Comparison of ENCODE assay signal across 14 cellular contexts in genomic region chr12:57735198-57735855, GRCh38. TPM values are rescaled to one million over a fixed set of nuclear protein-coding genes. Genes with fewer than 3 reads are reported as not detected.
DNase-seq lines count a peak whose midpoint lies in the region; ATAC-seq and TF ChIP-seq lines count a peak whose summit lies in the region.
"Had no signal": no experiment of that assay in that cellular context is flagged by ENCODE, and none has a peak within 500 bp of the region (broad histone marks: within the 10 kb centered on the region; RNA-seq: fewer than 3 reads in every experiment).

No MANE protein-coding gene starts in this region.

- H2AK5ac ChIP-seq in mesendoderm (ENCODE audit: low read length) = no peak overlapping the region

- no peaks in the 10 kb centered on the region for H3K9me3 ChIP-seq in DND-41 (ENCODE audit: insufficient read depth, low read length, severe bottlenecking)
- H3K9me3 ChIP-seq: spleen had no signal

- no peak overlapping the region for H4K8ac ChIP-seq in mesendoderm (ENCODE audit: low read depth, low read length)

- H2AFZ ChIP-seq in DND-41 (ENCODE audit: low read depth, low read length) = no peak overlapping the region

- no peaks in the 10 kb centered on the region for H3K79me1 ChIP-seq in mesendoderm (ENCODE audit: low read length)

- POLR2A ChIA-PET in WTC11 (lab: Charles Lee) = interaction anchor here (0.7 to 2.2 kb wide), 5 partner anchors 9 to 152 kb away, joined by 3 to 12 read pairs (median 3); partner anchors contain the start of gene TSPAN31

- H3K36me3 ChIP-seq in DND-41 (ENCODE audit: insufficient read depth, low read length) = peaks cover 55% of the 10 kb centered on the region
- H3K36me3 ChIP-seq in mesendoderm (ENCODE audit: control insufficient read depth, insufficient read depth, low read length) = no peaks in the 10 kb centered on the region

- TF ChIP-seq CTCF in DND-41 (IDR thresholded peaks at IDR 0.05; ENCODE audit: borderline replicate concordance, extremely low read depth, low read length, poor library complexity, severe bottlenecking) (no peak), WTC11 (IDR thresholded peaks at IDR 0.05) (no peak)

- CTCF ChIA-PET in WTC11 (lab: Charles Lee) = interaction anchor here (0.7 to 6.6 kb wide), 23 partner anchors 10 to 276 kb away, joined by 3 to 146 read pairs (median 5); partner anchors contain the start of genes ARHGEF25, B4GALNT1, CYP27B1 and DCTN2

- H3K4me1 ChIP-seq in DND-41 (ENCODE audit: insufficient read depth, low read length) (peaks cover 15% of the 10 kb centered on the region), mesendoderm (ENCODE audit: control insufficient read depth, low read depth, low read length) (peaks cover 2% of the 10 kb centered on the region)

- H3K4me3 ChIP-seq in DND-41 (ENCODE audit: low read depth in 1 of 2, low read length in 2 of 2) (no peak overlapping the region), mesendoderm (ENCODE audit: low read length) (no peak overlapping the region)

- no peak overlapping the region for H3K23ac ChIP-seq in mesendoderm (ENCODE audit: low read length)

- H4K5ac ChIP-seq in mesendoderm (ENCODE audit: low read length) = no peak overlapping the region

- 0 out of 3 replicates have a peak, but pooled peaks have one; percentile 5 for ATAC-seq in DND-41 (ENCODE audit: insufficient read depth, low read depth)
- ATAC-seq in WTC11 = no peak
- ATAC-seq: activated naive CD8-positive, alpha-beta T cell treated with anti-CD3 and anti-CD28 coated beads, Interleukin-2, amount 50 U/mL, for 24 hours; stimulated activated memory B cell treated with anti-CD40 and anti-IgM and Interleukin-4, amounts not matched to agents 10 μg/mL and 1 μg/mL and 100 μg/mL, for 72 hours had no signal

- no peaks in the 10 kb centered on the region for H3K9me3 Mint-ChIP-seq in WTC11
- H3K9me3 Mint-ChIP-seq: activated naive CD8-positive, alpha-beta T cell treated with anti-CD3 and anti-CD28 coated beads, Interleukin-2, amount 50 U/mL, for 24 hours; stimulated activated memory B cell treated with anti-CD40 and anti-IgM and Interleukin-4, amounts not matched to agents 10 μg/mL and 1 μg/mL and 100 μg/mL, for 72 hours had no signal

- H3K27me3 ChIP-seq in DND-41 (ENCODE audit: insufficient read depth, low read length, poor library complexity) (no peaks in the 10 kb centered on the region), mesendoderm (ENCODE audit: insufficient read depth, low read length, poor library complexity) (peaks cover 63% of the 10 kb centered on the region)

- no peak overlapping the region for H3K4ac ChIP-seq in mesendoderm (ENCODE audit: low read depth, low read length)

- DNase-seq in NCI-H1105 (lab: John Stamatoyannopoulos, UW) (peak; percentile 14), NCI-H1105 treated with DMSO at 0.1 percent for 48 hours (lab: John Stamatoyannopoulos, UW) (no peak), DND-41 (no peak), WTC11 (ENCODE audit: low spot score) (no peak), mesendoderm (peak; percentile 56), EL (no peak), SIG-M5 (lab: John Stamatoyannopoulos, UW) (no peak), retina (no peak)
- DNase-seq: activated CD4-positive, alpha-beta T cell treated with anti-CD3 and anti-CD28 coated beads for 1 hour; activated naive CD8-positive, alpha-beta T cell treated with anti-CD3 and anti-CD28 coated beads, Interleukin-2, amount 50 U/mL, for 24 hours; OCI-M1; spleen had no signal

- no peaks in the 10 kb centered on the region for H3K36me3 Mint-ChIP-seq in WTC11

- peaks cover 25% of the 10 kb centered on the region for H3K4me1 Mint-ChIP-seq in WTC11

- H4K20me1 ChIP-seq in DND-41 (ENCODE audit: insufficient read depth, low read length) = peaks cover 15% of the 10 kb centered on the region

- H2BK120ac ChIP-seq in mesendoderm (ENCODE audit: low read depth, low read length) = no peak overlapping the region

- H3K27me3 Mint-ChIP-seq in WTC11 (ENCODE audit: low read depth) = peaks cover 95% of the 10 kb centered on the region
- H3K27me3 Mint-ChIP-seq: activated naive CD8-positive, alpha-beta T cell treated with anti-CD3 and anti-CD28 coated beads, Interleukin-2, amount 50 U/mL, for 24 hours; stimulated activated memory B cell treated with anti-CD40 and anti-IgM and Interleukin-4, amounts not matched to agents 10 μg/mL and 1 μg/mL and 100 μg/mL, for 72 hours had no signal

- H3K4me3 Mint-ChIP-seq in WTC11 = peak overlapping the region; percentile 75
- H3K4me3 Mint-ChIP-seq: activated naive CD8-positive, alpha-beta T cell treated with anti-CD3 and anti-CD28 coated beads, Interleukin-2, amount 50 U/mL, for 24 hours; stimulated activated memory B cell treated with anti-CD40 and anti-IgM and Interleukin-4, amounts not matched to agents 10 μg/mL and 1 μg/mL and 100 μg/mL, for 72 hours had no signal

- H3K79me2 ChIP-seq in DND-41 (ENCODE audit: insufficient read depth, low read length) = peaks cover 16% of the 10 kb centered on the region
- no peaks in the 10 kb centered on the region for H3K79me2 ChIP-seq in mesendoderm (ENCODE audit: control insufficient read depth, insufficient read depth, low read length)

- WGBS in mesendoderm (ENCODE audit: extremely low coverage, insufficient coverage, low lambda C conversion rate) = no CpG with 5 or more reads among the region's 8 CpGs

- no peak overlapping the region for H3K27ac ChIP-seq in DND-41 (ENCODE audit: low read length)
- no peak overlapping the region for H3K27ac ChIP-seq in mesendoderm (ENCODE audit: low read depth, low read length)
- H3K27ac ChIP-seq: KMS-11, spleen had no signal

- no peak overlapping the region for H3K27ac Mint-ChIP-seq in WTC11
- H3K27ac Mint-ChIP-seq: activated naive CD8-positive, alpha-beta T cell treated with anti-CD3 and anti-CD28 coated beads, Interleukin-2, amount 50 U/mL, for 24 hours; stimulated activated memory B cell treated with anti-CD40 and anti-IgM and Interleukin-4, amounts not matched to agents 10 μg/mL and 1 μg/mL and 100 μg/mL, for 72 hours had no signal

- H3K18ac ChIP-seq in mesendoderm (ENCODE audit: low read length) = no peak overlapping the region

- no peak overlapping the region for H2BK15ac ChIP-seq in mesendoderm (replicated peaks; ENCODE audit: low read depth)

- no peak overlapping the region for H3K9ac ChIP-seq in DND-41 (ENCODE audit: low read depth, low read length)
- H3K9ac ChIP-seq in mesendoderm (ENCODE audit: low read length) = no peak overlapping the region
- H3K9ac ChIP-seq: KMS-11 had no signal

- no peak overlapping the region for H3K56ac ChIP-seq in mesendoderm (ENCODE audit: low read length)

- H3K4me2 ChIP-seq in DND-41 (ENCODE audit: insufficient read depth, low read length) (no peak overlapping the region), mesendoderm (ENCODE audit: low read length) (no peak overlapping the region)
- H3K4me2 ChIP-seq: KMS-11 had no signal

- H2BK5ac ChIP-seq in mesendoderm (ENCODE audit: low read length) = no peak overlapping the region

TF ChIP-seq in WTC11, 78 proteins besides CTCF, POLR2A, EP300 and RAD21:
- TF ChIP-seq ZNF281 (CRISPR knock-in tag; IDR thresholded peaks at IDR 0.05) = no peak
- TF ChIP-seq FOXJ3 (CRISPR knock-in tag; IDR thresholded peaks at IDR 0.05; ENCODE audit: borderline replicate concordance) = no peak
- no peak for TF ChIP-seq MXD4 (CRISPR knock-in tag; IDR thresholded peaks at IDR 0.05; ENCODE audit: borderline replicate concordance)
- TF ChIP-seq, protein P1, sequence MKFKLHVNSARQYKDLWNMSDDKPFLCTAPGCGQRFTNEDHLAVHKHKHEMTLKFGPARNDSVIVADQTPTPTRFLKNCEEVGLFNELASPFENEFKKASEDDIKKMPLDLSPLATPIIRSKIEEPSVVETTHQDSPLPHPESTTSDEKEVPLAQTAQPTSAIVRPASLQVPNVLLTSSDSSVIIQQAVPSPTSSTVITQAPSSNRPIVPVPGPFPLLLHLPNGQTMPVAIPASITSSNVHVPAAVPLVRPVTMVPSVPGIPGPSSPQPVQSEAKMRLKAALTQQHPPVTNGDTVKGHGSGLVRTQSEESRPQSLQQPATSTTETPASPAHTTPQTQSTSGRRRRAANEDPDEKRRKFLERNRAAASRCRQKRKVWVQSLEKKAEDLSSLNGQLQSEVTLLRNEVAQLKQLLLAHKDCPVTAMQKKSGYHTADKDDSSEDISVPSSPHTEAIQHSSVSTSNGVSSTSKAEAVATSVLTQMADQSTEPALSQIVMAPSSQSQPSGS (CRISPR knock-in tag; IDR thresholded peaks at IDR 0.05; ENCODE audit: borderline replicate concordance, low read depth) = no peak
TF ChIP-seq in WTC11: peak in this region for 0.

RNA-seq across cellular contexts. Expression of gene AGAP2, which starts 3.2 kb away (rescaled TPM):
- total RNA-seq in WTC11 (2021) = 2.0 to 2.7 TPM (median 2.3 TPM) in 3 replicates
- polyA plus RNA-seq in mesendoderm (2013, experiment 1 of 2) = 0.60 TPM
- 0.39 TPM for polyA plus RNA-seq in mesendoderm (2013, experiment 2 of 2)

RNA-seq across cellular contexts. Expression of gene TSPAN31, which starts 9.5 kb away (rescaled TPM):
- 9.9 to 18.6 TPM (median 18.4 TPM) in 3 replicates for total RNA-seq in WTC11 (2021)
- polyA plus RNA-seq in mesendoderm (2013, experiment 1 of 2) = 5.8 TPM
- 6.5 TPM for polyA plus RNA-seq in mesendoderm (2013, experiment 2 of 2)

RNA-seq across cellular contexts. Expression of gene CDK4, which starts 16.8 kb away (rescaled TPM):
- 125 to 152 TPM (median 145 TPM) in 3 replicates for total RNA-seq in WTC11 (2021)
- 159 TPM for polyA plus RNA-seq in mesendoderm (2013, experiment 1 of 2)
- polyA plus RNA-seq in mesendoderm (2013, experiment 2 of 2) = 158 TPM

RNA-seq across cellular contexts. Expression of gene MARCHF9, which starts 19.6 kb away (rescaled TPM):
- 6.2 to 9.6 TPM (median 9.2 TPM) in 3 replicates for total RNA-seq in WTC11 (2021)
- polyA plus RNA-seq in mesendoderm (2013, experiment 1 of 2) = 1.1 TPM
- 1.2 TPM for polyA plus RNA-seq in mesendoderm (2013, experiment 2 of 2)

RNA-seq across cellular contexts. Expression of gene CYP27B1, which starts 31.6 kb away (rescaled TPM):
- total RNA-seq in WTC11 (2021) = 2.1 to 3.2 TPM (median 2.8 TPM) in 3 replicates
- 1.3 TPM for polyA plus RNA-seq in mesendoderm (2013, experiment 1 of 2)
- 1.2 TPM for polyA plus RNA-seq in mesendoderm (2013, experiment 2 of 2)

Comparison
In these comparisons a context has a peak if more than half of its experiments do, and no peak if none do; other contexts are left out.
1. DNase-seq: peak in NCI-H1105 (single experiment) and mesendoderm (single experiment); none in NCI-H1105 treated with DMSO at 0.1 percent for 48 hours (single experiment), DND-41 (single experiment), WTC11 (single experiment), EL (single experiment), SIG-M5 (single experiment) and retina (single experiment).